Comparison of ENCODE assay signal across 1 cellular context in the genomic region with DNA sequence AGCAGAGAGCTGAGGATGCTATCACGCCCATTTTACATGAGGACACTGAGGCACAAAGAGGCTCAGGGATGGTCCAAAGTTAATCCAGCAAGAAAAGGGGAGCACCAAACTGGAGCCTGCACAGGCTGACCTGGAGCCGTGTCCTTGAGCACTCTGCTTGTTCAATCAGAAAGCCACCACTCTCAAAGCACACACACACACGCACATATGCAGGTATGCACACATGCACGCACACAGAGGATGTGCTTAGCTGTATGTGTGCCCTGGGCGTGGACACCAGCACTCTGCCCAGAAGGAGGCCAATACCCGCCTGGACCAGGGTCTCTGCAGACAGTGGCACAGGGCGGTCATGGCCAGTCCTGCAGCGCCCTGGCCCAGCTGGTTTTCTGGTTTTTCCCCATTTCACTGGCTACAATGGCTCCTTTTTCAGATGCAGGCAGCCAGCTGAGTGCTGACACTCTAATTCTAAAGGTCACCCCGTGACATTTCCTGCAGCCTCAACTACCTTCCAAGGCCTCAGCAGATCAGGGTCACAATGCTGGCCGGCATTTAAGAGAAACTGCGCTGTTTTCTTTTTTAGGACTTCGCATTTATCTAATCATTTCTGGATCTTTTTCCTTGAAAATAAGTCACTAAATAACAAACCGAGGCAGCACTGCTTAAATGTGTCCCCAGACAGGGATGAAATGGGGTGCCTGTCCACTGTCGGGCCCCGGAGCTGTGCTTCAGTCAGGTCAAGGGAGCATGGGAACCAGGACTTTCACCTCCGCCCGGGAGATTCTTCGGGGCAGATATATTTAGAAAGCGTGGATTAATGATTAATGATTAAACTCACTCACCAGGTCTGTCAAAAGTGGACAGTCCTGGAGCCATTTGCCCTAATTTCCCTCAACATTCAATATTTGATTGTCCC.
A peak's percentile ranks its signal among the peaks of the same experiment; 100 is the strongest.
TF ChIP-seq lines count a peak whose summit lies in the region.

No MANE protein-coding gene starts in this region.

TF ChIP-seq in HepG2, 621 proteins besides CTCF, POLR2A, EP300 and RAD21 (continued from another document and continues in another):
- TF ChIP-seq, protein P1, sequence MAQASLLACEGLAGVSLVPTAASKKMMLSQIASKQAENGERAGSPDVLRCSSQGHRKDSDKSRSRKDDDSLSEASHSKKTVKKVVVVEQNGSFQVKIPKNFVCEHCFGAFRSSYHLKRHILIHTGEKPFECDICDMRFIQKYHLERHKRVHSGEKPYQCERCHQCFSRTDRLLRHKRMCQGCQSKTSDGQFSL (CRISPR knock-in tag; IDR thresholded peaks at IDR 0.05) = no peak
- TF ChIP-seq HNRNPL (IDR thresholded peaks at IDR 0.05; ENCODE audit: low read depth, low read length) (peak; percentile 93), ZNF234 (CRISPR knock-in tag; conservative IDR thresholded peaks at IDR 0.05) (no peak), PAF1 (CRISPR knock-in tag; IDR thresholded peaks at IDR 0.05) (no peak), ZNF296 (CRISPR knock-in tag; conservative IDR thresholded peaks at IDR 0.05) (no peak), ZNF605 (CRISPR knock-in tag; IDR thresholded peaks at IDR 0.05) (peak; percentile 69; the same call in 1 of the 2 replicates), ZNF616 (CRISPR knock-in tag; IDR thresholded peaks at IDR 0.05; ENCODE audit: low read depth) (0 out of 2 replicates have a peak, but pooled peaks have one; percentile 64), ZNF224 (CRISPR knock-in tag; IDR thresholded peaks at IDR 0.05) (no peak), BRD4 (CRISPR knock-in tag; IDR thresholded peaks at IDR 0.05) (no peak), ZNF121 (CRISPR knock-in tag; IDR thresholded peaks at IDR 0.05) (no peak), ARNT2 (CRISPR knock-in tag; IDR thresholded peaks at IDR 0.05; ENCODE audit: low read depth) (peak; percentile 77), ESRRA (CRISPR knock-in tag; IDR thresholded peaks at IDR 0.05; ENCODE audit: low read depth) (peak; percentile 76), KDM1A (CRISPR knock-in tag; IDR thresholded peaks at IDR 0.05) (no peak), ZNF891 (CRISPR knock-in tag; IDR thresholded peaks at IDR 0.05) (peak; percentile 68; the same call in 1 of the 2 replicates), ZNF136 (CRISPR knock-in tag; IDR thresholded peaks at IDR 0.05; ENCODE audit: low read depth) (0 out of 2 replicates have a peak, but pooled peaks have one; percentile 69), PAX8 (CRISPR knock-in tag; IDR thresholded peaks at IDR 0.05; ENCODE audit: borderline replicate concordance) (no peak), ZNF562 (CRISPR knock-in tag; IDR thresholded peaks at IDR 0.05; ENCODE audit: borderline replicate concordance) (no peak), ZNF543 (CRISPR knock-in tag; IDR thresholded peaks at IDR 0.05) (no peak), ZNF232 (CRISPR knock-in tag; IDR thresholded peaks at IDR 0.05; ENCODE audit: borderline replicate concordance) (no peak; the same call in 1 of the 2 replicates), CBX2 (IDR thresholded peaks at IDR 0.05; ENCODE audit: low read depth, low read length) (no peak), CBX2 (CRISPR knock-in tag; IDR thresholded peaks at IDR 0.05; ENCODE audit: low read depth) (no peak), NFRKB (IDR thresholded peaks at IDR 0.05) (no peak), MZF1 (CRISPR knock-in tag; IDR thresholded peaks at IDR 0.05; ENCODE audit: borderline replicate concordance) (peak; percentile 68; the same call in 1 of the 2 replicates), GATAD2A (CRISPR knock-in tag; IDR thresholded peaks at IDR 0.05) (peak; percentile 55), STAG1 (CRISPR knock-in tag; IDR thresholded peaks at IDR 0.05) (peak; percentile 21), THAP11 (CRISPR knock-in tag; IDR thresholded peaks at IDR 0.05) (no peak), ZFYVE20 (CRISPR knock-in tag; IDR thresholded peaks at IDR 0.05; ENCODE audit: borderline replicate concordance, low read depth) (no peak), ZIK1 (CRISPR knock-in tag; IDR thresholded peaks at IDR 0.05; ENCODE audit: borderline replicate concordance, low read depth) (peak; percentile 52; the same call in 1 of the 2 replicates), MIXL1 (CRISPR knock-in tag; IDR thresholded peaks at IDR 0.05) (peak; percentile 39; the same call in 1 of the 2 replicates), ZNF235 (CRISPR knock-in tag; IDR thresholded peaks at IDR 0.05; ENCODE audit: borderline replicate concordance) (no peak), FLYWCH1 (CRISPR knock-in tag; IDR thresholded peaks at IDR 0.05) (no peak), EED (CRISPR knock-in tag; IDR thresholded peaks at IDR 0.05) (no peak), SMARCC2 (IDR thresholded peaks at IDR 0.05) (no peak), ZNF724P (CRISPR knock-in tag; IDR thresholded peaks at IDR 0.05; ENCODE audit: borderline replicate concordance) (no peak), ZNF382 (CRISPR knock-in tag; IDR thresholded peaks at IDR 0.05; ENCODE audit: borderline replicate concordance) (no peak), IRX3 (CRISPR knock-in tag; IDR thresholded peaks at IDR 0.05; ENCODE audit: borderline replicate concordance, low read depth) (peak; percentile 63; the same call in 1 of the 2 replicates), RORA (CRISPR knock-in tag; IDR thresholded peaks at IDR 0.05) (peak; percentile 84; the same call in 1 of the 2 replicates), GABPB1 (CRISPR knock-in tag; IDR thresholded peaks at IDR 0.05) (no peak), BCL6 (CRISPR knock-in tag; IDR thresholded peaks at IDR 0.05) (peak; percentile 93), SIN3B (IDR thresholded peaks at IDR 0.05; ENCODE audit: low read length) (no peak), MBD4 (IDR thresholded peaks at IDR 0.05; ENCODE audit: borderline replicate concordance, low read length) (no peak), SMAD1 (CRISPR knock-in tag; IDR thresholded peaks at IDR 0.05; ENCODE audit: borderline replicate concordance, low read depth) (no peak), NFIC (IDR thresholded peaks at IDR 0.05; ENCODE audit: low read length) (no peak), EEA1 (CRISPR knock-in tag; IDR thresholded peaks at IDR 0.05; ENCODE audit: borderline replicate concordance) (no peak)
- TF ChIP-seq, protein P2, sequence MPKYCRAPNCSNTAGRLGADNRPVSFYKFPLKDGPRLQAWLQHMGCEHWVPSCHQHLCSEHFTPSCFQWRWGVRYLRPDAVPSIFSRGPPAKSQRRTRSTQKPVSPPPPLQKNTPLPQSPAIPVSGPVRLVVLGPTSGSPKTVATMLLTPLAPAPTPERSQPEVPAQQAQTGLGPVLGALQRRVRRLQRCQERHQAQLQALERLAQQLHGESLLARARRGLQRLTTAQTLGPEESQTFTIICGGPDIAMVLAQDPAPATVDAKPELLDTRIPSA (CRISPR knock-in tag; IDR thresholded peaks at IDR 0.05; ENCODE audit: borderline replicate concordance) = no peak
- TF ChIP-seq, protein P3, sequence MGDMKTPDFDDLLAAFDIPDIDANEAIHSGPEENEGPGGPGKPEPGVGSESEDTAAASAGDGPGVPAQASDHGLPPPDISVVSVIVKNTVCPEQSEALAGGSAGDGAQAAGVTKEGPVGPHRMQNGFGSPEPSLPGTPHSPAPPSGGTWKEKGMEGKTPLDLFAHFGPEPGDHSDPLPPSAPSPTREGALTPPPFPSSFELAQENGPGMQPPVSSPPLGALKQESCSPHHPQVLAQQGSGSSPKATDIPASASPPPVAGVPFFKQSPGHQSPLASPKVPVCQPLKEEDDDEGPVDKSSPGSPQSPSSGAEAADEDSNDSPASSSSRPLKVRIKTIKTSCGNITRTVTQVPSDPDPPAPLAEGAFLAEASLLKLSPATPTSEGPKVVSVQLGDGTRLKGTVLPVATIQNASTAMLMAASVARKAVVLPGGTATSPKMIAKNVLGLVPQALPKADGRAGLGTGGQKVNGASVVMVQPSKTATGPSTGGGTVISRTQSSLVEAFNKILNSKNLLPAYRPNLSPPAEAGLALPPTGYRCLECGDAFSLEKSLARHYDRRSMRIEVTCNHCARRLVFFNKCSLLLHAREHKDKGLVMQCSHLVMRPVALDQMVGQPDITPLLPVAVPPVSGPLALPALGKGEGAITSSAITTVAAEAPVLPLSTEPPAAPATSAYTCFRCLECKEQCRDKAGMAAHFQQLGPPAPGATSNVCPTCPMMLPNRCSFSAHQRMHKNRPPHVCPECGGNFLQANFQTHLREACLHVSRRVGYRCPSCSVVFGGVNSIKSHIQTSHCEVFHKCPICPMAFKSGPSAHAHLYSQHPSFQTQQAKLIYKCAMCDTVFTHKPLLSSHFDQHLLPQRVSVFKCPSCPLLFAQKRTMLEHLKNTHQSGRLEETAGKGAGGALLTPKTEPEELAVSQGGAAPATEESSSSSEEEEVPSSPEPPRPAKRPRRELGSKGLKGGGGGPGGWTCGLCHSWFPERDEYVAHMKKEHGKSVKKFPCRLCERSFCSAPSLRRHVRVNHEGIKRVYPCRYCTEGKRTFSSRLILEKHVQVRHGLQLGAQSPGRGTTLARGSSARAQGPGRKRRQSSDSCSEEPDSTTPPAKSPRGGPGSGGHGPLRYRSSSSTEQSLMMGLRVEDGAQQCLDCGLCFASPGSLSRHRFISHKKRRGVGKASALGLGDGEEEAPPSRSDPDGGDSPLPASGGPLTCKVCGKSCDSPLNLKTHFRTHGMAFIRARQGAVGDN (CRISPR knock-in tag; IDR thresholded peaks at IDR 0.05) = peak; percentile 77
- TF ChIP-seq, protein P4, sequence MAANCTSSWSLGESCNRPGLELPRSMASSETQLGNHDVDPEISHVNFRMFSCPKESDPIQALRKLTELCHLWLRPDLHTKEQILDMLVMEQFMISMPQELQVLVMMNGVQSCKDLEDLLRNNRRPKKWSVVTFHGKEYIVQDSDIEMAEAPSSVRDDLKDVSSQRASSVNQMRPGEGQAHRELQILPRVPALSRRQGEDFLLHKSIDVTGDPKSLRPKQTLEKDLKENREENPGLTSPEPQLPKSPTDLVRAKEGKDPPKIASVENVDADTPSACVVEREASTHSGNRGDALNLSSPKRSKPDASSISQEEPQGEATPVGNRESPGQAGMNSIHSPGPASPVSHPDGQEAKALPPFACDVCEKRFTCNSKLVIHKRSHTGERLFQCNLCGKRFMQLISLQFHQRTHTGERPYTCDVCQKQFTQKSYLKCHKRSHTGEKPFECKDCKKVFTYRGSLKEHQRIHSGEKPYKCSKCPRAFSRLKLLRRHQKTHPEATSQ (CRISPR knock-in tag; IDR thresholded peaks at IDR 0.05; ENCODE audit: borderline replicate concordance) = no peak
- TF ChIP-seq, protein P5, sequence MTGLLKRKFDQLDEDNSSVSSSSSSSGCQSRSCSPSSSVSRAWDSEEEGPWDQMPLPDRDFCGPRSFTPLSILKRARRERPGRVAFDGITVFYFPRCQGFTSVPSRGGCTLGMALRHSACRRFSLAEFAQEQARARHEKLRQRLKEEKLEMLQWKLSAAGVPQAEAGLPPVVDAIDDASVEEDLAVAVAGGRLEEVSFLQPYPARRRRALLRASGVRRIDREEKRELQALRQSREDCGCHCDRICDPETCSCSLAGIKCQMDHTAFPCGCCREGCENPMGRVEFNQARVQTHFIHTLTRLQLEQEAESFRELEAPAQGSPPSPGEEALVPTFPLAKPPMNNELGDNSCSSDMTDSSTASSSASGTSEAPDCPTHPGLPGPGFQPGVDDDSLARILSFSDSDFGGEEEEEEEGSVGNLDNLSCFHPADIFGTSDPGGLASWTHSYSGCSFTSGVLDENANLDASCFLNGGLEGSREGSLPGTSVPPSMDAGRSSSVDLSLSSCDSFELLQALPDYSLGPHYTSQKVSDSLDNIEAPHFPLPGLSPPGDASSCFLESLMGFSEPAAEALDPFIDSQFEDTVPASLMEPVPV (CRISPR knock-in tag; IDR thresholded peaks at IDR 0.05) = no peak
- TF ChIP-seq, protein P6, sequence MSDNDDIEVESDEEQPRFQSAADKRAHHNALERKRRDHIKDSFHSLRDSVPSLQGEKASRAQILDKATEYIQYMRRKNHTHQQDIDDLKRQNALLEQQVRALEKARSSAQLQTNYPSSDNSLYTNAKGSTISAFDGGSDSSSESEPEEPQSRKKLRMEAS (IDR thresholded peaks at IDR 0.05) = no peak; the same call in none of the 2 replicates
- TF ChIP-seq, protein P7, sequence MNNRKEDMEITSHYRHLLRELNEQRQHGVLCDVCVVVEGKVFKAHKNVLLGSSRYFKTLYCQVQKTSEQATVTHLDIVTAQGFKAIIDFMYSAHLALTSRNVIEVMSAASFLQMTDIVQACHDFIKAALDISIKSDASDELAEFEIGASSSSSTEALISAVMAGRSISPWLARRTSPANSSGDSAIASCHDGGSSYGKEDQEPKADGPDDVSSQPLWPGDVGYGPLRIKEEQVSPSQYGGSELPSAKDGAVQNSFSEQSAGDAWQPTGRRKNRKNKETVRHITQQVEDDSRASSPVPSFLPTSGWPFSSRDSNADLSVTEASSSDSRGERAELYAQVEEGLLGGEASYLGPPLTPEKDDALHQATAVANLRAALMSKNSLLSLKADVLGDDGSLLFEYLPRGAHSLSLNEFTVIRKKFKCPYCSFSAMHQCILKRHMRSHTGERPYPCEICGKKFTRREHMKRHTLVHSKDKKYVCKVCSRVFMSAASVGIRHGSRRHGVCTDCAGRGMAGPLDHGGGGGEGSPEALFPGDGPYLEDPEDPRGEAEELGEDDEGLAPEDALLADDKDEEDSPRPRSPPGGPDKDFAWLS (CRISPR knock-in tag; IDR thresholded peaks at IDR 0.05; ENCODE audit: borderline replicate concordance) = no peak
- TF ChIP-seq, protein P8, sequence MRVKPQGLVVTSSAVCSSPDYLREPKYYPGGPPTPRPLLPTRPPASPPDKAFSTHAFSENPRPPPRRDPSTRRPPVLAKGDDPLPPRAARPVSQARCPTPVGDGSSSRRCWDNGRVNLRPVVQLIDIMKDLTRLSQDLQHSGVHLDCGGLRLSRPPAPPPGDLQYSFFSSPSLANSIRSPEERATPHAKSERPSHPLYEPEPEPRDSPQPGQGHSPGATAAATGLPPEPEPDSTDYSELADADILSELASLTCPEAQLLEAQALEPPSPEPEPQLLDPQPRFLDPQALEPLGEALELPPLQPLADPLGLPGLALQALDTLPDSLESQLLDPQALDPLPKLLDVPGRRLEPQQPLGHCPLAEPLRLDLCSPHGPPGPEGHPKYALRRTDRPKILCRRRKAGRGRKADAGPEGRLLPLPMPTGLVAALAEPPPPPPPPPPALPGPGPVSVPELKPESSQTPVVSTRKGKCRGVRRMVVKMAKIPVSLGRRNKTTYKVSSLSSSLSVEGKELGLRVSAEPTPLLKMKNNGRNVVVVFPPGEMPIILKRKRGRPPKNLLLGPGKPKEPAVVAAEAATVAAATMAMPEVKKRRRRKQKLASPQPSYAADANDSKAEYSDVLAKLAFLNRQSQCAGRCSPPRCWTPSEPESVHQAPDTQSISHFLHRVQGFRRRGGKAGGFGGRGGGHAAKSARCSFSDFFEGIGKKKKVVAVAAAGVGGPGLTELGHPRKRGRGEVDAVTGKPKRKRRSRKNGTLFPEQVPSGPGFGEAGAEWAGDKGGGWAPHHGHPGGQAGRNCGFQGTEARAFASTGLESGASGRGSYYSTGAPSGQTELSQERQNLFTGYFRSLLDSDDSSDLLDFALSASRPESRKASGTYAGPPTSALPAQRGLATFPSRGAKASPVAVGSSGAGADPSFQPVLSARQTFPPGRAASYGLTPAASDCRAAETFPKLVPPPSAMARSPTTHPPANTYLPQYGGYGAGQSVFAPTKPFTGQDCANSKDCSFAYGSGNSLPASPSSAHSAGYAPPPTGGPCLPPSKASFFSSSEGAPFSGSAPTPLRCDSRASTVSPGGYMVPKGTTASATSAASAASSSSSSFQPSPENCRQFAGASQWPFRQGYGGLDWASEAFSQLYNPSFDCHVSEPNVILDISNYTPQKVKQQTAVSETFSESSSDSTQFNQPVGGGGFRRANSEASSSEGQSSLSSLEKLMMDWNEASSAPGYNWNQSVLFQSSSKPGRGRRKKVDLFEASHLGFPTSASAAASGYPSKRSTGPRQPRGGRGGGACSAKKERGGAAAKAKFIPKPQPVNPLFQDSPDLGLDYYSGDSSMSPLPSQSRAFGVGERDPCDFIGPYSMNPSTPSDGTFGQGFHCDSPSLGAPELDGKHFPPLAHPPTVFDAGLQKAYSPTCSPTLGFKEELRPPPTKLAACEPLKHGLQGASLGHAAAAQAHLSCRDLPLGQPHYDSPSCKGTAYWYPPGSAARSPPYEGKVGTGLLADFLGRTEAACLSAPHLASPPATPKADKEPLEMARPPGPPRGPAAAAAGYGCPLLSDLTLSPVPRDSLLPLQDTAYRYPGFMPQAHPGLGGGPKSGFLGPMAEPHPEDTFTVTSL (CRISPR knock-in tag; IDR thresholded peaks at IDR 0.05; ENCODE audit: borderline replicate concordance) = no peak; the same call in 1 of the 2 replicates
